Comparison of ENCODE assay signal across 9 cellular contexts in the genomic region with DNA sequence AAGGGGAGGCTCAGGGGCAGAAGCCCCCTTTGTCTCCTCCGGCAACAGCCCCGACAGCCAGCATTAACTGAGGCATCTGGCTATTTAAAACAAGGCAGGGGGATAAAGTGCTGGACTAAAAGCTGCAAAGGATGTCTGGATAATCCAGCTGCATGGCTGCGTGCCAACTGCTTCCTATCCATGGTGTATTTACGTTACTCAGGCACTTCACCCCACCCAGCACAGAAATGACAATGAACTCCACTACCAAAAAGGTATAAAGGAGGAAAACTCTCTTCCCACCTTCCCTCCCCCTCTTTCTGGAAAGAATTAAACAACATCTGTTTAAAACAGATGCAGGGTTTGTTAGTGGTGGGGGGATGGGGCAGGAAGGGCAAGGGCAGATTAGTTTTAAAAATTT.
DNase-seq lines count a peak whose midpoint lies in the region; ATAC-seq, FAIRE-seq and TF ChIP-seq lines count a peak whose summit lies in the region.
"Had no signal": no experiment of that assay in that cellular context is flagged by ENCODE, and none has a peak within 500 bp of the region (broad histone marks: within the 10 kb centered on the region; RNA-seq: fewer than 3 reads in every experiment).

No MANE protein-coding gene starts in this region.

- DNase-seq in IMR-90 (peak; percentile 86), PC-3 (peak; percentile 47), fibroblast of lung (ENCODE audit: low read depth in 2 of 2) (peak; percentile 79 to 82), small intestine (peak; percentile 44), SKM-1 treated with dmso at 0.1 percent for 144 hours (lab: John Stamatoyannopoulos, UW; ENCODE audit: unreplicated experiment) (no peak)
- no peak for DNase-seq in activated CD4-positive, alpha-beta memory T cell treated with anti-CD3 and anti-CD28 coated beads for 36 hours

- H3F3A ChIP-seq in PC-3 (ENCODE audit: low read length, unreplicated experiment), result no peaks in the 10 kb centered on the region

- peaks cover 33% of the 10 kb centered on the region for H3K9me1 ChIP-seq in IMR-90 (ENCODE audit: insufficient read depth, low read length)

- peaks cover 63% of the 10 kb centered on the region for H4K20me1 ChIP-seq in IMR-90 (ENCODE audit: insufficient read depth, low read length)
- peaks cover 43% of the 10 kb centered on the region for H4K20me1 ChIP-seq in PC-3 (ENCODE audit: low read length)
- no peaks in the 10 kb centered on the region for H4K20me1 ChIP-seq in fibroblast of lung (ENCODE audit: control insufficient read depth, extremely low read depth, insufficient read depth, low read length)

- intact Hi-C loops in IMR-90 (cut with micrococcal nuclease), result loop anchor here (1.0 kb wide), 1 partner anchor 9 kb away; no protein-coding TSS in a partner anchor
- intact Hi-C loops in PC-3 (cut with micrococcal nuclease), result no loop called here
- intact Hi-C loops in activated CD4-positive, alpha-beta memory T cell treated with anti-CD3 and anti-CD28 coated beads for 36 hours (cut with micrococcal nuclease), result no loop called here

- no peak for TF ChIP-seq RAD21 in IMR-90 (IDR thresholded peaks at IDR 0.05; ENCODE audit: low read length)

- CTCF ChIA-PET in IMR-90 (lab: Yijun Ruan, JAX), result interaction anchor here (1.2 kb wide), 1 partner anchor 9 kb away, joined by 3 read pairs; no protein-coding TSS in a partner anchor
- CTCF ChIA-PET in PC-3 (lab: Charles Lee), result no interaction called here
- CTCF ChIA-PET in activated CD4-positive, alpha-beta memory T cell treated with anti-CD3 and anti-CD28 coated beads for 36 hours (lab: Charles Lee), result interaction anchor here (1.5 kb wide), 1 partner anchor 14 kb away, joined by 5 read pairs; no protein-coding TSS in a partner anchor

- no peak overlapping the region for H3K4me3 Mint-ChIP-seq in activated CD4-positive, alpha-beta memory T cell treated with anti-CD3 and anti-CD28 coated beads for 36 hours

- no peaks in the 10 kb centered on the region for H3K27me3 ChIP-seq in IMR-90 (ENCODE audit: control insufficient read depth, insufficient read depth, low read length)
- H3K27me3 ChIP-seq in PC-3 (ENCODE audit: low read length), result no peaks in the 10 kb centered on the region
- H3K27me3 ChIP-seq in fibroblast of lung (ENCODE audit: control insufficient read depth, insufficient read depth, low read length), result no peaks in the 10 kb centered on the region
- no peaks in the 10 kb centered on the region for H3K27me3 ChIP-seq in small intestine (ENCODE audit: control insufficient read depth in 2 of 2, insufficient read depth in 2 of 2, low read length in 2 of 2)

- no peak overlapping the region; the same call in 1 of the 2 replicates for H3K14ac ChIP-seq in IMR-90 (replicated peaks; ENCODE audit: low read depth, low read length)

- POLR2A ChIA-PET in IMR-90 (lab: Charles Lee; ENCODE audit: unreplicated experiment), result no interaction called here
- POLR2A ChIA-PET in PC-3 (lab: Charles Lee; ENCODE audit: unreplicated experiment), result no interaction called here
- POLR2A ChIA-PET in activated CD4-positive, alpha-beta memory T cell treated with anti-CD3 and anti-CD28 coated beads for 36 hours (lab: Charles Lee), result no interaction called here

- H3K4me2 ChIP-seq in IMR-90 (ENCODE audit: low read depth, low read length), result no peak overlapping the region
- H3K4me2 ChIP-seq in PC-3 (ENCODE audit: low read length), result no peak overlapping the region
- peak overlapping the region; percentile 26 for H3K4me2 ChIP-seq in fibroblast of lung (ENCODE audit: extremely low read depth, insufficient read depth, low read length)

- H2AFZ ChIP-seq in IMR-90 (replicated peaks; ENCODE audit: low read length, poor library complexity), result no peak overlapping the region
- H2AFZ ChIP-seq in PC-3 (ENCODE audit: low read length), result no peak overlapping the region
- no peak overlapping the region for H2AFZ ChIP-seq in fibroblast of lung (ENCODE audit: low read length)

- no peaks in the 10 kb centered on the region for H3K9me3 ChIP-seq in IMR-90 (ENCODE audit: control insufficient read depth, insufficient read depth, low read length)
- no peaks in the 10 kb centered on the region for H3K9me3 ChIP-seq in PC-3 (ENCODE audit: low read length)
- no peaks in the 10 kb centered on the region for H3K9me3 ChIP-seq in fibroblast of lung (ENCODE audit: control insufficient read depth, insufficient read depth, low read depth, low read length)
- no peaks in the 10 kb centered on the region for H3K9me3 ChIP-seq in small intestine (ENCODE audit: control insufficient read depth, low read depth)

- H3K4me3 ChIP-seq in IMR-90 (ENCODE audit: insufficient read depth, low read depth, low read length) (no peak overlapping the region), PC-3 (ENCODE audit: low read length) (no peak overlapping the region), fibroblast of lung (replicated peaks in 1 of 4; ENCODE audit: control extremely low read depth in 1 of 4, insufficient read depth in 1 of 4, low read depth in 3 of 4, low read length in 4 of 4) (no peak overlapping the region), small intestine (ENCODE audit: low read depth in 1 of 2, low read length in 2 of 2) (no peak overlapping the region)
- H3K4me3 ChIP-seq: lung had no signal

- no peak for TF ChIP-seq POLR2A in IMR-90 (IDR thresholded peaks at IDR 0.05; ENCODE audit: low read depth, low read length)

- H2AK5ac ChIP-seq in IMR-90 (ENCODE audit: low read depth, low read length), result no peak overlapping the region

- H4K91ac ChIP-seq in IMR-90 (ENCODE audit: insufficient read depth, low read depth, low read length), result no peak overlapping the region

- H3K36me3 Mint-ChIP-seq in activated CD4-positive, alpha-beta memory T cell treated with anti-CD3 and anti-CD28 coated beads for 36 hours, result no peaks in the 10 kb centered on the region

- H3K27ac ChIP-seq in IMR-90 (ENCODE audit: insufficient read depth, low read length) (no peak overlapping the region), PC-3 (ENCODE audit: low read length) (no peak overlapping the region), fibroblast of lung (ENCODE audit: insufficient read depth, low read length) (no peak overlapping the region), small intestine (ENCODE audit: low read depth in 1 of 2, low read length in 1 of 2) (no peak overlapping the region)

- no peaks in the 10 kb centered on the region for H3K4me1 Mint-ChIP-seq in activated CD4-positive, alpha-beta memory T cell treated with anti-CD3 and anti-CD28 coated beads for 36 hours (ENCODE audit: low read depth)

- no peak for FAIRE-seq in small intestine (lab: Jason Lieb, UNC)

- H2AK9ac ChIP-seq in IMR-90 (replicated peaks; ENCODE audit: low read depth, low read length, poor library complexity), result no peak overlapping the region

- H3K27me3 Mint-ChIP-seq in activated CD4-positive, alpha-beta memory T cell treated with anti-CD3 and anti-CD28 coated beads for 36 hours, result no peaks in the 10 kb centered on the region

- no peak overlapping the region for H2BK120ac ChIP-seq in IMR-90 (ENCODE audit: low read depth, low read length)

- ATAC-seq in IMR-90 (ENCODE audit: low read depth) (peak; percentile 40), PC-3 (0 out of 2 replicates have a peak, but pooled peaks have one; percentile 33), GM21515 (IDR thresholded peaks at IDR 0.05; ENCODE audit: unreplicated experiment) (no peak), GM21737 (IDR thresholded peaks at IDR 0.05; ENCODE audit: unreplicated experiment) (no peak)

- no peaks in the 10 kb centered on the region for H3K36me3 ChIP-seq in IMR-90 (ENCODE audit: control insufficient read depth, insufficient read depth, low read length)
- H3K36me3 ChIP-seq in PC-3 (ENCODE audit: low read depth, low read length), result no peaks in the 10 kb centered on the region
- no peaks in the 10 kb centered on the region for H3K36me3 ChIP-seq in fibroblast of lung (ENCODE audit: control insufficient read depth, insufficient read depth, low read length)
- no peaks in the 10 kb centered on the region for H3K36me3 ChIP-seq in small intestine (ENCODE audit: control insufficient read depth in 2 of 2, insufficient read depth in 2 of 2, low read length in 2 of 2)

- no peak overlapping the region for H2BK15ac ChIP-seq in IMR-90 (ENCODE audit: low read depth, low read length)

- 0% methylated on average over 1 of the region's 4 CpGs; no CpG with 5 or more reads in 1 of the 2 experiments for WGBS in IMR-90 (ENCODE audit: extremely low coverage in 2 of 2, insufficient read length in 1 of 2), 2 experiments
- WGBS in small intestine, 3 donors, result 37 to 57% (median 55%) methylated on average over 4 of the region's 4 CpGs

- H3K4me1 ChIP-seq in IMR-90 (ENCODE audit: control insufficient read depth, insufficient read depth, low read length), result peaks cover 15% of the 10 kb centered on the region
- peaks cover 18% of the 10 kb centered on the region for H3K4me1 ChIP-seq in PC-3 (ENCODE audit: insufficient read depth, low read length)
- peaks cover 15% of the 10 kb centered on the region for H3K4me1 ChIP-seq in fibroblast of lung (ENCODE audit: control insufficient read depth, extremely low read depth, insufficient read depth, low read length)
- H3K4me1 ChIP-seq in small intestine (ENCODE audit: control insufficient read depth in 2 of 2, insufficient read depth in 1 of 2, low read depth in 1 of 2, low read length in 1 of 2), result peaks cover 0 to 17% of the 10 kb centered on the region in 2 donors

- H4K5ac ChIP-seq in IMR-90 (ENCODE audit: low read depth, low read length), result no peak overlapping the region

- dilution Hi-C loops in IMR-90 (cut with HindIII; ENCODE audit: low sequenced_read_pairs, unreplicated experiment), result no loop called here

- H3K18ac ChIP-seq in IMR-90 (ENCODE audit: low read depth, low read length), result no peak overlapping the region

- H3K9me2 ChIP-seq in PC-3 (replicated peaks; ENCODE audit: low read length), result 0 out of 2 replicates have a peak, but pooled peaks cover 3% of the 10 kb centered on the region

- H2BK20ac ChIP-seq in IMR-90 (ENCODE audit: low read depth, low read length), result no peak overlapping the region

- TF ChIP-seq CTCF in IMR-90 (conservative IDR thresholded peaks at IDR 0.05; ENCODE audit: low read depth, low read length) (no peak), PC-3 (conservative IDR thresholded peaks at IDR 0.05; ENCODE audit: low read depth, low read length) (no peak), fibroblast of lung (conservative IDR thresholded peaks at IDR 0.05 in 1 of 2, IDR thresholded peaks at IDR 0.05 in 1 of 2; ENCODE audit: low read depth in 1 of 2, low read length in 2 of 2) (no peak)

- no peak overlapping the region; the same call in 1 of the 2 replicates for H3K4ac ChIP-seq in IMR-90 (ENCODE audit: low read depth, low read length)

- no peak overlapping the region for H2BK5ac ChIP-seq in IMR-90 (ENCODE audit: low read depth, low read length, poor library complexity, severe bottlenecking)

- H4K8ac ChIP-seq in IMR-90 (ENCODE audit: low read depth in 2 of 2, low read length in 2 of 2), result no peak overlapping the region

- in situ Hi-C loops in IMR-90 (cut with MboI; ENCODE audit: low sequenced_read_pairs), result no loop called here

- H3K56ac ChIP-seq in IMR-90 (ENCODE audit: extremely low read depth, insufficient read depth, low read length), result no peak overlapping the region

- H3K9ac ChIP-seq in IMR-90 (ENCODE audit: low read depth, low read length), result no peak overlapping the region
- H3K9ac ChIP-seq in PC-3 (ENCODE audit: low read length), result no peak overlapping the region
- H3K9ac ChIP-seq in fibroblast of lung (ENCODE audit: insufficient read depth, low read length), result no peak overlapping the region

- peaks cover 48 to 82% of the 10 kb centered on the region in 2 experiments for H3K79me1 ChIP-seq in IMR-90 (ENCODE audit: low read depth in 1 of 2, low read length in 2 of 2)

- H3K79me2 ChIP-seq in PC-3 (ENCODE audit: low read length), result peaks cover 96% of the 10 kb centered on the region
- H3K79me2 ChIP-seq in fibroblast of lung (ENCODE audit: control insufficient read depth, insufficient read depth, low read length), result peaks cover 54% of the 10 kb centered on the region

- BruUV-seq in IMR-90 (replicated peaks; lab: Mats Ljungman, UMichigan) (no TSS peak), PC-3 (replicated peaks; lab: Mats Ljungman, UMichigan) (no TSS peak)

- H3K9me3 Mint-ChIP-seq in activated CD4-positive, alpha-beta memory T cell treated with anti-CD3 and anti-CD28 coated beads for 36 hours, result no peaks in the 10 kb centered on the region

- no peak overlapping the region for H3K27ac Mint-ChIP-seq in activated CD4-positive, alpha-beta memory T cell treated with anti-CD3 and anti-CD28 coated beads for 36 hours

- H3K23ac ChIP-seq in IMR-90 (ENCODE audit: low read depth, low read length), result no peak overlapping the region

Comparison
In these comparisons a context has a peak if more than half of its experiments do, and no peak if none do; other contexts are left out.
1. ATAC-seq: peak in IMR-90 (single experiment) and PC-3 (single experiment); none in GM21515 (single experiment) and GM21737 (single experiment).
2. DNase-seq: peak in IMR-90 (single experiment), PC-3 (single experiment), fibroblast of lung (2 of 2) and small intestine (single experiment); none in activated CD4-positive, alpha-beta memory T cell treated with anti-CD3 and anti-CD28 coated beads for 36 hours (single experiment) and SKM-1 treated with dmso at 0.1 percent for 144 hours (single experiment).